In genomic region chr2:239002960-239003932, GRCh38 we compare ENCODE assay signal across 10 cellular contexts.
DNase-seq lines count a peak whose midpoint lies in the region; ATAC-seq and TF ChIP-seq lines count a peak whose summit lies in the region.
"Had no signal": no experiment of that assay in that cellular context is flagged by ENCODE, and none has a peak within 500 bp of the region (broad histone marks: within the 10 kb centered on the region; RNA-seq: fewer than 3 reads in every experiment).

No MANE protein-coding gene starts in this region.

- intact Hi-C loops in OCI-LY7 (cut with micrococcal nuclease; ENCODE audit: unreplicated experiment): no loop called here

- no peaks in the 10 kb centered on the region for H3K79me2 ChIP-seq in osteoblast (ENCODE audit: insufficient read depth, low read length)
- no peaks in the 10 kb centered on the region for H3K79me2 ChIP-seq in OCI-LY7 (ENCODE audit: insufficient read depth, low read depth, low read length)

- peak overlapping the region; percentile 5; the same call in 1 of the 2 replicates for H3K4me3 ChIP-seq in SJSA1
- peak overlapping the region; percentile 55 for H3K4me3 ChIP-seq in fibroblast of the aortic adventitia (ENCODE audit: low read depth, low read length)
- H3K4me3 ChIP-seq in osteoblast (ENCODE audit: insufficient read depth, low read length): peak overlapping the region; percentile 71
- H3K4me3 ChIP-seq in OCI-LY7 (ENCODE audit: low read depth, low read length, poor library complexity, severe bottlenecking): no peak overlapping the region

- H3K9me2 ChIP-seq in OCI-LY7 (ENCODE audit: insufficient read depth, low read length): no peaks in the 10 kb centered on the region

- H3K4me2 ChIP-seq in osteoblast (ENCODE audit: insufficient read depth, low read length) (peak overlapping the region; percentile 83), OCI-LY7 (ENCODE audit: low read length) (no peak overlapping the region)

- H3K27me3 ChIP-seq in SJSA1 (replicated peaks): no peaks in the 10 kb centered on the region; the same call in 1 of the 2 replicates
- peaks cover 21% of the 10 kb centered on the region for H3K27me3 ChIP-seq in osteoblast (ENCODE audit: insufficient read depth, low read length)

- ATAC-seq in HG03280 (IDR thresholded peaks at IDR 0.05; ENCODE audit: unreplicated experiment) (no peak), GM21528 (IDR thresholded peaks at IDR 0.05; ENCODE audit: low FRiP score, unreplicated experiment) (no peak)

- DNase-seq in D341Med (ENCODE audit: low spot score): peak; percentile 22
- peak; percentile 77 to 80 for DNase-seq in SJSA1 (ENCODE audit: low read depth in 1 of 2, low spot score in 2 of 2)
- peak; percentile 89 for DNase-seq in fibroblast of the aortic adventitia (ENCODE audit: low read depth)
- DNase-seq in osteoblast (ENCODE audit: insufficient read length, low spot score, missing footprints): peak; percentile 95
- DNase-seq in OCI-LY7 (ENCODE audit: low spot score): no peak
- DNase-seq in stimulated activated naive CD4-positive, alpha-beta T cell treated with Interleukin-2 at 50 U/mL for 16 hours (lab: John Stamatoyannopoulos, UW): no peak
- DNase-seq: activated CD4-positive, alpha-beta T cell treated with anti-CD3 and anti-CD28 coated beads for 4 hours; DMS 273 treated with DMSO at 0.1 percent for 48 hours had no signal

- H2AFZ ChIP-seq in osteoblast (ENCODE audit: low read length) (peak overlapping the region; percentile 96), OCI-LY7 (ENCODE audit: low read length) (no peak overlapping the region)

- H3K36me3 ChIP-seq in SJSA1 (no peaks in the 10 kb centered on the region), osteoblast (ENCODE audit: insufficient read depth, low read length) (no peaks in the 10 kb centered on the region), OCI-LY7 (ENCODE audit: insufficient read depth, low read length) (no peaks in the 10 kb centered on the region)

- H3K4me1 ChIP-seq in SJSA1 (replicated peaks) (peaks cover 25% of the 10 kb centered on the region), osteoblast (ENCODE audit: insufficient read depth, low read length) (peaks cover 14% of the 10 kb centered on the region), OCI-LY7 (ENCODE audit: insufficient read depth, low read length, poor library complexity, severe bottlenecking) (no peaks in the 10 kb centered on the region)

- no TSS peak for BruUV-seq in OCI-LY7 (replicated peaks; lab: Mats Ljungman, UMichigan)

- H3K9me3 ChIP-seq in SJSA1 (replicated peaks): no peaks in the 10 kb centered on the region
- H3K9me3 ChIP-seq in osteoblast (ENCODE audit: low read depth, low read length): no peaks in the 10 kb centered on the region
- H3K9me3 ChIP-seq in OCI-LY7 (ENCODE audit: low read length): no peaks in the 10 kb centered on the region

- peak; percentile 43 for TF ChIP-seq CTCF in fibroblast of the aortic adventitia (IDR thresholded peaks at IDR 0.05; ENCODE audit: insufficient read depth, low read length)
- TF ChIP-seq CTCF in osteoblast (IDR thresholded peaks at IDR 0.05; ENCODE audit: extremely low read depth, low read depth, low read length): peak; percentile 35
- no peak for TF ChIP-seq CTCF in OCI-LY7 (conservative IDR thresholded peaks at IDR 0.05; ENCODE audit: low read length)

- POLR2A ChIA-PET in OCI-LY7 (lab: Charles Lee): interaction anchor here (0.5 kb wide), 1 partner anchor 19 kb away, joined by 3 read pairs; no protein-coding TSS in a partner anchor

- H3K27ac ChIP-seq in SJSA1 (peak overlapping the region; percentile 36), osteoblast (ENCODE audit: low read depth, low read length) (no peak overlapping the region), OCI-LY7 (ENCODE audit: low read depth, low read length, poor library complexity, severe bottlenecking) (no peak overlapping the region)

- CTCF ChIA-PET in OCI-LY7 (lab: Charles Lee; ENCODE audit: unreplicated experiment): no interaction called here

- H4K20me1 ChIP-seq in osteoblast (ENCODE audit: insufficient read depth, low read length): no peaks in the 10 kb centered on the region
- no peaks in the 10 kb centered on the region for H4K20me1 ChIP-seq in OCI-LY7 (ENCODE audit: insufficient read depth, low read length)

Comparison
In these comparisons a context has a peak if more than half of its experiments do, and no peak if none do; other contexts are left out.
1. DNase-seq: peak in D341Med (single experiment), SJSA1 (2 of 2), fibroblast of the aortic adventitia (single experiment) and osteoblast (single experiment); none in OCI-LY7 (single experiment) and stimulated activated naive CD4-positive, alpha-beta T cell treated with Interleukin-2 at 50 U/mL for 16 hours (single experiment).